9 cellular contexts compared by ENCODE assay signal in the genomic region with DNA sequence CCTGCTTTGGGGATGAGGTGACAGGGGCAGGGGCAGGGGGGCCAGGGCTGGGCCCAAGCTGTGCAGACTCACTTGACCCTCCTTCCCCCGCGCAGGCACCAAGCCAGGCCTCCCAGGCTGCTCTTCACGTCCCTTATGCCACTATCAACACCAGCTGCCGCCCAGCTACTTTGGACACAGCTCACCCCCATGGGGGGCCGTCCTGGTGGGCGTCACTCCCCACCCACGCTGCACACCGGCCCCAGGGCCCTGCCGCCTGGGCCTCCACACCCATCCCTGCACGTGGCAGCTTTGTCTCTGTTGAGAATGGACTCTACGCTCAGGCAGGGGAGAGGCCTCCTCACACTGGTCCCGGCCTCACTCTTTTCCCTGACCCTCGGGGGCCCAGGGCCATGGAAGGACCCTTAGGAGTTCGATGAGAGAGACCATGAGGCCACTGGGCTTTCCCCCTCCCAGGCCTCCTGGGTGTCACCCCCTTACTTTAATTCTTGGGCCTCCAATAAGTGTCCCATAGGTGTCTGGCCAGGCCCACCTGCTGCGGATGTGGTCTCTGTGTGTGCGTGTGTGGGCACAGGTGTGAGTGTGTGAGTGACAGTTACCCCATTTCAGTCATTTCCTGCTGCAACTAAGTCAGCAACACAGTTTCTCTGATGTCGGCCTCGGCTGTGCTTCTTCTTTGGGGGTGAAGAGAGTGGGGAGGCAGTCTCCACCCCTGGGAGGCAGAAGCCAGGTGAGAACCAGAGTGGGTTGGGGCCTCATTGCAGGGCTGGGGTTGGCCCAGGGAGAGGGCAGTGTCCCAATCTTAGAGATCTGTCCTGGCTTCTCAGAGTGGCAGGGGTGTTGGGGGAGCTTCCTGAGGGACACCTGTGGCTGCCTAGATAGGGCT. TPM values are rescaled to one million over a fixed set of nuclear protein-coding genes. Genes with fewer than 3 reads are reported as not detected.
DNase-seq lines count a peak whose midpoint lies in the region; ATAC-seq and FAIRE-seq lines count a peak whose summit lies in the region.
"Had no signal": no experiment of that assay in that cellular context is flagged by ENCODE, and none has a peak within 500 bp of the region (broad histone marks: within the 10 kb centered on the region; RNA-seq: fewer than 3 reads in every experiment).

No MANE protein-coding gene starts in this region.

- DNase-seq in activated T-cell treated with anti-CD3 and anti-CD28 coated beads for 4 hours, result peak; percentile 70
- peak; percentile 58 for DNase-seq in small intestine
- no peak for DNase-seq in COR-L47 (lab: John Stamatoyannopoulos, UW)
- no peak for DNase-seq in AG08395 (ENCODE audit: low spot score)
- no peak for DNase-seq in urothelium cell line (ENCODE audit: low spot score)

- H3K27ac ChIP-seq in small intestine (ENCODE audit: low read depth in 1 of 2, low read length in 1 of 2), result peak overlapping the region; percentile 71 to 91

- H3K4me3 ChIP-seq in small intestine (ENCODE audit: low read depth in 1 of 2, low read length in 2 of 2), result peak overlapping the region in 1 of 2 donors; percentile 44

- WGBS in small intestine, 3 donors, result 66 to 75% (median 69%) methylated on average over 18 of the region's 18 CpGs

- no peaks in the 10 kb centered on the region for H3K36me3 ChIP-seq in small intestine (ENCODE audit: control insufficient read depth in 2 of 2, insufficient read depth in 2 of 2, low read length in 2 of 2)

- H3K27me3 ChIP-seq in small intestine (ENCODE audit: control insufficient read depth in 2 of 2, insufficient read depth in 2 of 2, low read length in 2 of 2), result no peaks in the 10 kb centered on the region
- H3K27me3 ChIP-seq: heart left ventricle had no signal

- ATAC-seq in GM19025 (IDR thresholded peaks at IDR 0.05; ENCODE audit: low read depth, unreplicated experiment) (peak; percentile 42), HG03280 (IDR thresholded peaks at IDR 0.05; ENCODE audit: unreplicated experiment) (peak; percentile 48), HG03039 (IDR thresholded peaks at IDR 0.05; ENCODE audit: unreplicated experiment) (no peak)

- H3K9me3 ChIP-seq in small intestine (ENCODE audit: control insufficient read depth, low read depth), result no peaks in the 10 kb centered on the region
- H3K9me3 ChIP-seq: heart left ventricle had no signal

- H3K4me1 ChIP-seq in small intestine (ENCODE audit: control insufficient read depth in 2 of 2, insufficient read depth in 1 of 2, low read depth in 1 of 2, low read length in 1 of 2), result no peaks in the 10 kb centered on the region

- no peak for FAIRE-seq in small intestine (lab: Jason Lieb, UNC)
- FAIRE-seq in urothelium cell line (lab: Jason Lieb, UNC), result no peak

RNA-seq across cellular contexts. Expression of a gene that starts 1.3 kb away (rescaled TPM):
- polyA plus RNA-seq in small intestine, result 1 to 10 TPM in 1 of 3 donors, under 1 TPM in 2; 0.45 to 1.2 (median 0.81) TPM

RNA-seq across cellular contexts. Expression of a gene that starts 43.4 kb away (rescaled TPM):
- 1 to 10 TPM in 1 of 3 donors, under 1 TPM in 1, not detected in 1; 0.81 to 3.6 TPM for polyA plus RNA-seq in small intestine

RNA-seq across cellular contexts. Expression of a gene that starts 43.9 kb away (rescaled TPM):
- under 1 TPM in 1 of 3 donors, not detected in 2; 0.94 TPM for polyA plus RNA-seq in small intestine

RNA-seq across cellular contexts. Expression of a gene that starts 52.7 kb away (rescaled TPM):
- polyA plus RNA-seq in small intestine, result 1 to 10 TPM in 1 of 3 donors, under 1 TPM in 1, not detected in 1; 0.67 to 1.2 TPM

Comparison
In these comparisons a context has a peak if more than half of its experiments do, and no peak if none do; other contexts are left out.
1. DNase-seq: peak in activated T-cell treated with anti-CD3 and anti-CD28 coated beads for 4 hours (single experiment) and small intestine (single experiment); none in COR-L47 (single experiment), AG08395 (single experiment) and urothelium cell line (single experiment).